ENCODE assay signal across 8 cellular contexts in the genomic region with DNA sequence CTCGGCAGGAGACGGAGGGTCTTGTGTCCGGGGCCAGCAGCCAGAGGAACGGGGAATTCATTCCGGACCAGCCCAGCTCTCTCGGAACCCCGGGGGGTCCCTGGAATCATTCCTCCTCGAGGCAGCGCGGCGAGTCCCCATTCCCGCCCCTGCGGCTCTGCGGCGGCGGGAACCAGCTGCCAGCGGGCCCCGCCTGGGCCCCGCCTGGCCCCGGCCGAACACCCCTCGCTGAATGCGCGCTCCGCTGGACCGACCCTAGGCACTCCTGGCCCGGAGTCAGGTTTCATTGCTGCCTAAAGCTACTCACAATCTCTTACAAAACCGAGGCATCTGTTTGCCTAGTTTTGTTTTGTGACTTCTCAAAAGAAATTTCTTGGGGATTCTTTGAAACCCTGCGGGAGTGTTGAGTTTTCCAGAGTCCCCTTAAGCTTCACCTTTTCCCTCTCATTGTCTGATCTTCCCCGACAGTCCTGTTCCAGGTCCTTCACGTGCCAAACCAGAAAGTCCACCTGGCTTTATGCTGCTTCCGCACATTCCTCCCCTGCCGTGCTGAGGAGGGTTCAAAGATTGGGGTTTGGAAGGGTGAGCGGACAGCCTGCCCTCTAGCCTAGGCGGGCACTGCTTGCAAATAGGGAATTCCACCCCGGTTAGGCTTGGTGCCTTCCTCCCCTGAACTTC. TPM values are rescaled to one million over a fixed set of nuclear protein-coding genes. Genes with fewer than 3 reads are reported as not detected.
A peak's percentile ranks its signal among the peaks of the same experiment; 100 is the strongest.
DNase-seq lines count a peak whose midpoint lies in the region; ATAC-seq and TF ChIP-seq lines count a peak whose summit lies in the region.

No MANE protein-coding gene starts in this region.

- no peaks in the 10 kb centered on the region for H3K27me3 ChIP-seq in adrenal gland

- 1% methylated on average over 22 to 36 of the region's 36 CpGs for WGBS in adrenal gland, 4 donors

- H3K27ac ChIP-seq in adrenal gland: peak overlapping the region; percentile 12 to 98 (median 94)

- TF ChIP-seq CTCF in GM12865 (IDR thresholded peaks at IDR 0.05; ENCODE audit: insufficient read depth, low read depth, low read length, missing control alignments): no peak
- TF ChIP-seq CTCF in LNCaP clone FGC (IDR thresholded peaks at IDR 0.05; ENCODE audit: control insufficient read depth, extremely low read depth, insufficient read depth): no peak
- no peak for TF ChIP-seq CTCF in adrenal gland (IDR thresholded peaks at IDR 0.05)

- H3K4me1 ChIP-seq in adrenal gland (replicated peaks in 1 of 2): peaks cover 19 to 38% of the 10 kb centered on the region in 2 donors

- H3K4me3 ChIP-seq in GM12865 (ENCODE audit: low read depth, low read length) (peak overlapping the region; percentile 100), LNCaP clone FGC (ENCODE audit: low read depth, low read length) (peak overlapping the region; percentile 80), adrenal gland (peak overlapping the region; percentile 81 to 95 (median 88)), iPS-11a (ENCODE audit: low read depth, low read length) (peak overlapping the region; percentile 71), skeletal muscle cell (ENCODE audit: low read depth, low read length) (peak overlapping the region; percentile 88)

- intact Hi-C loops in adrenal gland (cut with DNase I): no loop called here

- no peaks in the 10 kb centered on the region for H3K36me3 ChIP-seq in adrenal gland (replicated peaks in 1 of 2)

- H3K9me3 ChIP-seq in adrenal gland (replicated peaks in 1 of 3): no peaks in the 10 kb centered on the region

- DNase-seq in GM12865 (ENCODE audit: low read depth) (peak; percentile 44), LNCaP clone FGC (ENCODE audit: low read depth) (no peak), adrenal gland (peak; percentile 51 to 67 (median 56)), skeletal muscle cell (ENCODE audit: low read depth) (no peak), NCI-H526 treated with DMSO at 0.1 percent for 48 hours (lab: John Stamatoyannopoulos, UW) (no peak)
- no peak for DNase-seq in stimulated activated CD4-positive, alpha-beta T cell treated with anti-CD3 and anti-CD28 coated beads, Interleukin-4, amount 100 ng/mL, for 4 hours

- TF ChIP-seq POLR2A in adrenal gland (IDR thresholded peaks at IDR 0.05): no peak

- ATAC-seq in GM21825 (IDR thresholded peaks at IDR 0.05; ENCODE audit: unreplicated experiment): peak; percentile 29

RNA-seq across cellular contexts. Expression of gene ARHGAP10, which starts 0.8 kb away (rescaled TPM):
- 10 to 100 TPM; 14.1 to 40.8 (median 26.9) TPM for total RNA-seq in adrenal gland
- 10 to 100 TPM; 12.9 to 22.9 (median 17.6) TPM for polyA plus RNA-seq in adrenal gland

RNA-seq across cellular contexts. Expression of gene PRMT9, which starts 48.7 kb away (rescaled TPM):
- total RNA-seq in adrenal gland: 10 to 100 TPM in 4 of 8 donors, 1 to 10 TPM in 4; 5.4 to 13.5 (median 10.0) TPM
- 10 to 100 TPM; 11.9 to 13.3 (median 12.0) TPM for polyA plus RNA-seq in adrenal gland

Comparison
In these comparisons a context has a peak if more than half of its experiments do, and no peak if none do; other contexts are left out.
1. DNase-seq: peak in GM12865 (single experiment) and adrenal gland (7 of 7); none in LNCaP clone FGC (single experiment), skeletal muscle cell (single experiment), NCI-H526 treated with DMSO at 0.1 percent for 48 hours (single experiment) and stimulated activated CD4-positive, alpha-beta T cell treated with anti-CD3 and anti-CD28 coated beads, Interleukin-4, amount 100 ng/mL, for 4 hours (0 of 2).
2. Peak in every context shown above with its lines, with median percentiles within 50 percentile points of each other: H3K4me3 ChIP-seq.